Comparison of ENCODE assay signal across 9 cellular contexts in genomic region chr18:36688020-36688965, GRCh38.
A peak's percentile ranks its signal among the peaks of the same experiment; 100 is the strongest.
DNase-seq lines count a peak whose midpoint lies in the region; ATAC-seq and TF ChIP-seq lines count a peak whose summit lies in the region.
"Had no signal": no experiment of that assay in that cellular context is flagged by ENCODE, and none has a peak within 500 bp of the region (broad histone marks: within the 10 kb centered on the region; RNA-seq: fewer than 3 reads in every experiment).

No MANE protein-coding gene starts in this region.

- peaks cover 5% of the 10 kb centered on the region for H3K9me3 Mint-ChIP-seq in neural progenitor cell

- peaks cover 3% of the 10 kb centered on the region for H3K4me1 Mint-ChIP-seq in neural progenitor cell
- H3K4me1 Mint-ChIP-seq: immature natural killer cell had no signal

- H3K4me1 ChIP-seq in cardiac muscle cell (ENCODE audit: low read depth) (no peaks in the 10 kb centered on the region), fibroblast of lung (ENCODE audit: control insufficient read depth, extremely low read depth, insufficient read depth, low read length) (peaks cover 4% of the 10 kb centered on the region), neural progenitor cell (no peaks in the 10 kb centered on the region), uterus (peaks cover 0 to 2% of the 10 kb centered on the region in 2 donors)

- peaks cover 11% of the 10 kb centered on the region for H3F3A ChIP-seq in neural progenitor cell (ENCODE audit: low read depth)

- H3K27me3 ChIP-seq in cardiac muscle cell = no peaks in the 10 kb centered on the region
- no peaks in the 10 kb centered on the region for H3K27me3 ChIP-seq in fibroblast of lung (ENCODE audit: control insufficient read depth, insufficient read depth, low read length)
- no peaks in the 10 kb centered on the region for H3K27me3 ChIP-seq in neural progenitor cell
- H3K27me3 ChIP-seq in uterus = no peaks in the 10 kb centered on the region

- H3K27me3 Mint-ChIP-seq in neural progenitor cell (ENCODE audit: insufficient read depth, low read depth) = no peaks in the 10 kb centered on the region

- peaks cover 53% of the 10 kb centered on the region for H3K36me3 ChIP-seq in cardiac muscle cell
- no peaks in the 10 kb centered on the region for H3K36me3 ChIP-seq in fibroblast of lung (ENCODE audit: control insufficient read depth, insufficient read depth, low read length)
- H3K36me3 ChIP-seq in neural progenitor cell = peaks cover 13% of the 10 kb centered on the region
- H3K36me3 ChIP-seq in uterus = no peaks in the 10 kb centered on the region

- peaks cover 13% of the 10 kb centered on the region for H3K36me3 Mint-ChIP-seq in neural progenitor cell
- H3K36me3 Mint-ChIP-seq: immature natural killer cell had no signal

- no peak overlapping the region for H3K27ac ChIP-seq in cardiac muscle cell
- H3K27ac ChIP-seq in fibroblast of lung (ENCODE audit: insufficient read depth, low read length) = no peak overlapping the region
- H3K27ac ChIP-seq in neural progenitor cell = no peak overlapping the region
- H3K27ac ChIP-seq in uterus = no peak overlapping the region

- intact Hi-C loops in Right ventricle myocardium inferior (cut with DNase I) (loop anchor here (5.0 kb wide), 2 partner anchors 69 to 124 kb away; no protein-coding TSS in a partner anchor), uterus (cut with DNase I; ENCODE audit: low total_unique reads) (no loop called here)

- H3K4me3 ChIP-seq in cardiac muscle cell (no peak overlapping the region), fibroblast of lung (replicated peaks in 1 of 4; ENCODE audit: control extremely low read depth in 1 of 4, insufficient read depth in 1 of 4, low read depth in 3 of 4, low read length in 4 of 4) (no peak overlapping the region), neural progenitor cell (no peak overlapping the region), uterus (no peak overlapping the region)

- no peak for ATAC-seq in Right ventricle myocardium inferior
- ATAC-seq in HG02938 (IDR thresholded peaks at IDR 0.05; ENCODE audit: unreplicated experiment) = peak; percentile 70

- H3K4me2 ChIP-seq in fibroblast of lung (ENCODE audit: extremely low read depth, insufficient read depth, low read length) (no peak overlapping the region), neural progenitor cell (no peak overlapping the region)

- H4K20me1 ChIP-seq in fibroblast of lung (ENCODE audit: control insufficient read depth, extremely low read depth, insufficient read depth, low read length) (no peaks in the 10 kb centered on the region), neural progenitor cell (ENCODE audit: low read depth) (peaks cover 7% of the 10 kb centered on the region)

- DNase-seq in cardiac muscle cell (ENCODE audit: low read depth in 1 of 2, low spot score in 1 of 2) (peak; percentile 64 to 80), Right ventricle myocardium inferior (ENCODE audit: missing footprints) (no peak), NCI-H345 (lab: John Stamatoyannopoulos, UW) (peak; percentile 52), fibroblast of lung (ENCODE audit: low read depth in 2 of 2) (peak; percentile 56 to 71), neural progenitor cell (ENCODE audit: low spot score) (peak; percentile 68), uterus (peak; percentile 45 to 52)
- peak; percentile 19 for DNase-seq in activated CD8-positive, alpha-beta memory T cell treated with anti-CD3 and anti-CD28 coated beads, Interleukin-2, amount 50 U/mL, for 4 hours

- no peak for TF ChIP-seq POLR2A in uterus (IDR thresholded peaks at IDR 0.05)

- no peak overlapping the region for H3K4me3 Mint-ChIP-seq in neural progenitor cell
- H3K4me3 Mint-ChIP-seq: immature natural killer cell had no signal

- peak; percentile 98 for TF ChIP-seq CTCF in cardiac muscle cell (IDR thresholded peaks at IDR 0.05; ENCODE audit: low read depth, low read length)
- peak; percentile 99 for TF ChIP-seq CTCF in fibroblast of lung (conservative IDR thresholded peaks at IDR 0.05 in 1 of 2, IDR thresholded peaks at IDR 0.05 in 1 of 2; ENCODE audit: low read depth in 1 of 2, low read length in 2 of 2)
- peak; percentile 92 for TF ChIP-seq CTCF in neural progenitor cell (IDR thresholded peaks at IDR 0.05)
- TF ChIP-seq CTCF in uterus (IDR thresholded peaks at IDR 0.05) = peak; percentile 65 to 77 (median 71)

- no peaks in the 10 kb centered on the region for H3K9me3 ChIP-seq in cardiac muscle cell (ENCODE audit: low read depth)
- H3K9me3 ChIP-seq in fibroblast of lung (ENCODE audit: control insufficient read depth, insufficient read depth, low read depth, low read length) = no peaks in the 10 kb centered on the region
- no peaks in the 10 kb centered on the region for H3K9me3 ChIP-seq in neural progenitor cell (ENCODE audit: low read depth)
- H3K9me3 ChIP-seq in uterus = no peaks in the 10 kb centered on the region

- H3K79me2 ChIP-seq in fibroblast of lung (ENCODE audit: control insufficient read depth, insufficient read depth, low read length) (no peaks in the 10 kb centered on the region), neural progenitor cell (ENCODE audit: low read depth) (no peaks in the 10 kb centered on the region)

- no peak overlapping the region for H3K27ac Mint-ChIP-seq in neural progenitor cell
- H3K27ac Mint-ChIP-seq: immature natural killer cell had no signal

- H2AFZ ChIP-seq in fibroblast of lung (ENCODE audit: low read length) (no peak overlapping the region), neural progenitor cell (replicated peaks) (no peak overlapping the region)

- H3K9ac ChIP-seq in fibroblast of lung (ENCODE audit: insufficient read depth, low read length) = no peak overlapping the region
- no peak overlapping the region for H3K9ac ChIP-seq in neural progenitor cell
